8 cellular contexts compared by ENCODE assay signal in genomic region chr2:158928515-158928914, GRCh38.
"Had no signal": no experiment of that assay in that cellular context is flagged by ENCODE, and none has a peak within 500 bp of the region (broad histone marks: within the 10 kb centered on the region; RNA-seq: fewer than 3 reads in every experiment).

No MANE protein-coding gene starts in this region.

- ATAC-seq: HepG2, K562 had no signal

- H3K4me3 Mint-ChIP-seq: IgD-negative memory B cell had no signal

- H3K27ac Mint-ChIP-seq: IgD-negative memory B cell had no signal

- DNase-seq: IMR-90, KBM-7, KG1 had no signal

- H3K4me3 ChIP-seq: K562 had no signal

- H3K27ac ChIP-seq: HL-60 had no signal

- FAIRE-seq: HepG2, HTR-8/SVneo, K562 had no signal

- H3K36me3 Mint-ChIP-seq: IgD-negative memory B cell had no signal
